Comparison of ENCODE assay signal across 8 cellular contexts in genomic region chr9:69971643-69972449, GRCh38.
DNase-seq lines count a peak whose midpoint lies in the region; ATAC-seq and TF ChIP-seq lines count a peak whose summit lies in the region.

No MANE protein-coding gene starts in this region.

- DNase-seq in GDM1 (lab: John Stamatoyannopoulos, UW) (peak; percentile 15), NCI-H446 (lab: John Stamatoyannopoulos, UW) (peak; percentile 38 to 65), erythroblast (lab: John Stamatoyannopoulos, UW) (peak; percentile 18 to 58), middle frontal gyrus (ENCODE audit: extremely low spot score, low spot score) (peak; percentile 14)
- DNase-seq in activated CD8-positive, alpha-beta T cell treated with anti-CD3 and anti-CD28 coated beads, Interleukin-2, amount 10 ng/mL, durations not matched to agents 7 days and 5 days, result peak; percentile 66
- DNase-seq in stimulated activated naive B cell treated with anti-CD40 and anti-IgM and Interleukin-4, amounts not matched to agents 10 μg/mL and 1 μg/mL and 100 μg/mL, for 72 hours, result peak; percentile 37

- H3K4me3 Mint-ChIP-seq in activated CD8-positive, alpha-beta T cell treated with anti-CD3 and anti-CD28 coated beads, Interleukin-2, amount 10 ng/mL, durations not matched to agents 7 days and 5 days, result no peak overlapping the region
- no peak overlapping the region for H3K4me3 Mint-ChIP-seq in stimulated activated naive B cell treated with anti-CD40 and anti-IgM and Interleukin-4, amounts not matched to agents 10 μg/mL and 1 μg/mL and 100 μg/mL, for 72 hours

- ATAC-seq in HG02884 (IDR thresholded peaks at IDR 0.05; ENCODE audit: unreplicated experiment) (peak; percentile 69), HG03571 (IDR thresholded peaks at IDR 0.05; ENCODE audit: unreplicated experiment) (no peak)
- ATAC-seq in activated CD8-positive, alpha-beta T cell treated with anti-CD3 and anti-CD28 coated beads, Interleukin-2, amount 10 ng/mL, durations not matched to agents 7 days and 5 days, result peak; percentile 51
- peak; percentile 67 to 74 for ATAC-seq in stimulated activated naive B cell treated with anti-CD40 and anti-IgM and Interleukin-4, amounts not matched to agents 10 μg/mL and 1 μg/mL and 100 μg/mL, for 72 hours (replicated peaks)

- H3K27me3 Mint-ChIP-seq in activated CD8-positive, alpha-beta T cell treated with anti-CD3 and anti-CD28 coated beads, Interleukin-2, amount 10 ng/mL, durations not matched to agents 7 days and 5 days (ENCODE audit: low read depth), result peaks cover 2% of the 10 kb centered on the region
- peaks cover 19 to 35% of the 10 kb centered on the region in 2 donors for H3K27me3 Mint-ChIP-seq in stimulated activated naive B cell treated with anti-CD40 and anti-IgM and Interleukin-4, amounts not matched to agents 10 μg/mL and 1 μg/mL and 100 μg/mL, for 72 hours

- CTCF ChIA-PET in activated CD8-positive, alpha-beta T cell treated with anti-CD3 and anti-CD28 coated beads, Interleukin-2, amount 10 ng/mL, durations not matched to agents 7 days and 5 days (lab: Charles Lee), result interaction anchor here (0.5 to 3.4 kb wide), 8 partner anchors 11 to 642 kb away, joined by 3 to 61 read pairs (median 4); no protein-coding TSS in a partner anchor

- no peaks in the 10 kb centered on the region for H3K9me3 Mint-ChIP-seq in activated CD8-positive, alpha-beta T cell treated with anti-CD3 and anti-CD28 coated beads, Interleukin-2, amount 10 ng/mL, durations not matched to agents 7 days and 5 days (ENCODE audit: insufficient read depth)
- no peaks in the 10 kb centered on the region for H3K9me3 Mint-ChIP-seq in stimulated activated naive B cell treated with anti-CD40 and anti-IgM and Interleukin-4, amounts not matched to agents 10 μg/mL and 1 μg/mL and 100 μg/mL, for 72 hours

- no peak for TF ChIP-seq POLR2A in erythroblast (IDR thresholded peaks at IDR 0.05; ENCODE audit: low read length)

- H3K27ac Mint-ChIP-seq in activated CD8-positive, alpha-beta T cell treated with anti-CD3 and anti-CD28 coated beads, Interleukin-2, amount 10 ng/mL, durations not matched to agents 7 days and 5 days, result no peak overlapping the region
- H3K27ac Mint-ChIP-seq in stimulated activated naive B cell treated with anti-CD40 and anti-IgM and Interleukin-4, amounts not matched to agents 10 μg/mL and 1 μg/mL and 100 μg/mL, for 72 hours, result no peak overlapping the region

- POLR2A ChIA-PET in activated CD8-positive, alpha-beta T cell treated with anti-CD3 and anti-CD28 coated beads, Interleukin-2, amount 10 ng/mL, durations not matched to agents 7 days and 5 days (lab: Charles Lee), result no interaction called here

- H3K36me3 Mint-ChIP-seq in activated CD8-positive, alpha-beta T cell treated with anti-CD3 and anti-CD28 coated beads, Interleukin-2, amount 10 ng/mL, durations not matched to agents 7 days and 5 days (ENCODE audit: low read depth), result no peaks in the 10 kb centered on the region
- H3K36me3 Mint-ChIP-seq in stimulated activated naive B cell treated with anti-CD40 and anti-IgM and Interleukin-4, amounts not matched to agents 10 μg/mL and 1 μg/mL and 100 μg/mL, for 72 hours, result no peaks in the 10 kb centered on the region

- H3K4me1 Mint-ChIP-seq in activated CD8-positive, alpha-beta T cell treated with anti-CD3 and anti-CD28 coated beads, Interleukin-2, amount 10 ng/mL, durations not matched to agents 7 days and 5 days (ENCODE audit: low read depth), result no peaks in the 10 kb centered on the region
- no peaks in the 10 kb centered on the region for H3K4me1 Mint-ChIP-seq in stimulated activated naive B cell treated with anti-CD40 and anti-IgM and Interleukin-4, amounts not matched to agents 10 μg/mL and 1 μg/mL and 100 μg/mL, for 72 hours

Comparison
In these comparisons a context has a peak if more than half of its experiments do, and no peak if none do; other contexts are left out.
1. DNase-seq: peak in every context shown above with its lines; median percentile 66 in activated CD8-positive, alpha-beta T cell treated with anti-CD3 and anti-CD28 coated beads, Interleukin-2, amount 10 ng/mL, durations not matched to agents 7 days and 5 days; 52 in NCI-H446; 38 in erythroblast; 37 in stimulated activated naive B cell treated with anti-CD40 and anti-IgM and Interleukin-4, amounts not matched to agents 10 μg/mL and 1 μg/mL and 100 μg/mL, for 72 hours; 15 in GDM1; 14 in middle frontal gyrus.